In the genomic region with DNA sequence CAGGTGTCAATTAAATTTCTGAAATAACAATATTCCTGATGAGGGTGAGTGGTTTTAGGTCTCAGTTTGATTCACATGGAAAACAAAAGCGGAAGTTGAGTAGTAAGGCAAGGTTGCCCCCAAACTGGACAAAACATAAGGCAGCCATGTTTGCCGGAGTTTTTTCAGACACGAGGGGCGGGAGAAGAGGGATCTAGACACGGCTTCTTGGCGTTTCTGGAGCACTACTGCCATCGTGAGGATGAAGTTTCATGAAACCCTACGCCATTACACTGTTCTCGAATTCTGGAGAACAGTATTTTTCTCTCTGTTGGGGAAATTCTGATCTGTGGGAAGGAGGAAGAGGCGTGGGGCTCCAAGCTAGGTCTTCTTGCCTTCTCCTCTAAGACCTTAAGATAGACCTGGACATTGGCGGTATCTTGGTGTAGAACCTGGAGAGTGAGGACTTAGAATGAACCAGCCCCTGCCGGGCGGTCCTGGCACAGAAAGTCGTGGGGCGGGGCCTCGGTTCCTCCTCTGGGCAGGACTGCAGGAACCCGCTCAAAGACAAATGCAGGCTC, we compare ENCODE assay signal across 8 cellular contexts.
DNase-seq lines count a peak whose midpoint lies in the region; ATAC-seq and TF ChIP-seq lines count a peak whose summit lies in the region.
"Had no signal": no experiment of that assay in that cellular context is flagged by ENCODE, and none has a peak within 500 bp of the region (broad histone marks: within the 10 kb centered on the region; RNA-seq: fewer than 3 reads in every experiment).

No MANE protein-coding gene starts in this region.

- H3K9me2 ChIP-seq in SK-N-SH, result no peaks in the 10 kb centered on the region

- WGBS in SK-N-SH (ENCODE audit: low lambda C conversion rate), result 30% methylated on average over 13 of the region's 17 CpGs
- 92% methylated on average over 17 of the region's 17 CpGs for WGBS in right cardiac atrium
- WGBS in aorta, 2 donors, result 48 to 93% methylated on average over 17 of the region's 17 CpGs

- H3K9ac ChIP-seq in SK-N-SH, result peak overlapping the region; percentile 29; the same call in 1 of the 2 replicates

- no peaks in the 10 kb centered on the region for H4K20me1 ChIP-seq in SK-N-SH (ENCODE audit: insufficient read depth)

- peak; percentile 86 for TF ChIP-seq RAD21 in SK-N-SH (IDR thresholded peaks at IDR 0.05; ENCODE audit: low read length)

- peak; percentile 32 to 53; a peak in 2 of 4 replicates for TF ChIP-seq EP300 in SK-N-SH (IDR thresholded peaks at IDR 0.05; ENCODE audit: borderline replicate concordance in 1 of 2, low read depth in 1 of 2, low read length in 1 of 2)

- peak overlapping the region; percentile 83 for H2AFZ ChIP-seq in SK-N-SH (ENCODE audit: low read depth)

- intact Hi-C loops in right cardiac atrium (cut with DNase I), result no loop called here
- intact Hi-C loops in aorta (cut with DNase I), result no loop called here

- H3K27ac ChIP-seq in SK-N-SH (ENCODE audit: low read depth in 2 of 2, low read length in 1 of 2), result peak overlapping the region in 1 of 2 experiments; percentile 58; a peak in 2 of 4 replicates
- no peak overlapping the region for H3K27ac ChIP-seq in right cardiac atrium (ENCODE audit: low read length)
- H3K27ac ChIP-seq in aorta (ENCODE audit: low read depth in 1 of 2, low read length in 2 of 2), result no peak overlapping the region
- H3K27ac ChIP-seq: lower lobe of right lung had no signal

- H3K4me2 ChIP-seq in SK-N-SH, result peak overlapping the region; percentile 87

- H3K4me1 ChIP-seq in SK-N-SH (ENCODE audit: control insufficient read depth in 1 of 2, insufficient read depth in 2 of 2, low read depth in 1 of 2, low read length in 1 of 2) (no peaks in the 10 kb centered on the region), right cardiac atrium (ENCODE audit: control insufficient read depth, insufficient read depth, low read length) (no peaks in the 10 kb centered on the region), aorta (ENCODE audit: control insufficient read depth in 1 of 2, insufficient read depth in 2 of 2, low read length in 2 of 2) (no peaks in the 10 kb centered on the region)
- H3K4me1 ChIP-seq: lower lobe of right lung had no signal

- H3K9me3 ChIP-seq in SK-N-SH (no peaks in the 10 kb centered on the region), right cardiac atrium (ENCODE audit: control insufficient read depth, low read length) (no peaks in the 10 kb centered on the region), aorta (ENCODE audit: control insufficient read depth, low read length) (no peaks in the 10 kb centered on the region)
- H3K9me3 ChIP-seq: lower lobe of right lung had no signal

- H3K36me3 ChIP-seq in SK-N-SH (replicated peaks in 1 of 2; ENCODE audit: control insufficient read depth in 1 of 2, insufficient read depth in 2 of 2, low read length in 1 of 2), result no peaks in the 10 kb centered on the region
- H3K36me3 ChIP-seq in aorta (ENCODE audit: control insufficient read depth in 1 of 2, insufficient read depth in 2 of 2, low read length in 1 of 2), result no peaks in the 10 kb centered on the region
- H3K36me3 ChIP-seq: lower lobe of right lung had no signal

- CTCF ChIA-PET in SK-N-SH (lab: Yijun Ruan, JAX), result interaction anchor here (0.8 to 2.5 kb wide), 3 partner anchors 12 to 37 kb away, joined by 3 to 6 read pairs (median 3); no protein-coding TSS in a partner anchor

- no peaks in the 10 kb centered on the region for H3K27me3 ChIP-seq in SK-N-SH (ENCODE audit: insufficient read depth)
- H3K27me3 ChIP-seq in right cardiac atrium (ENCODE audit: control insufficient read depth, insufficient read depth), result no peaks in the 10 kb centered on the region
- no peaks in the 10 kb centered on the region for H3K27me3 ChIP-seq in aorta (ENCODE audit: control insufficient read depth in 1 of 2, insufficient read depth in 2 of 2, low read length in 1 of 2)

- POLR2A ChIA-PET in SK-N-SH (lab: Yijun Ruan, JAX), result no interaction called here

- H3K4me3 ChIP-seq in GM12875 (ENCODE audit: low read depth, low read length) (peak overlapping the region; percentile 43), SK-N-SH (ENCODE audit: low read depth in 2 of 2, low read length in 1 of 2) (peak overlapping the region; percentile 55 to 69), right cardiac atrium (ENCODE audit: low read length) (no peak overlapping the region), aorta (ENCODE audit: low read length in 2 of 2) (peak overlapping the region in 1 of 2 donors; percentile 22)
- H3K4me3 ChIP-seq: lower lobe of right lung had no signal

- no peaks in the 10 kb centered on the region for H3F3A ChIP-seq in SK-N-SH (replicated peaks; ENCODE audit: insufficient read depth)

- TF ChIP-seq CTCF in GM12875 (IDR thresholded peaks at IDR 0.05; ENCODE audit: borderline replicate concordance, insufficient read depth, low read depth, low read length) (peak; percentile 33; the same call in 1 of the 2 replicates), SK-N-SH (IDR thresholded peaks at IDR 0.05) (peak; percentile 68)

- H3K79me2 ChIP-seq in SK-N-SH (ENCODE audit: insufficient read depth), result no peaks in the 10 kb centered on the region

- ATAC-seq in HG02870 (IDR thresholded peaks at IDR 0.05; ENCODE audit: unreplicated experiment) (peak; percentile 55), right cardiac atrium (peak in 1 of 2 donors; percentile 96), aorta (ENCODE audit: low FRiP score) (peak; percentile 91), HG02610 (IDR thresholded peaks at IDR 0.05; ENCODE audit: unreplicated experiment) (no peak), HG03139 (IDR thresholded peaks at IDR 0.05; ENCODE audit: unreplicated experiment) (no peak)

- DNase-seq in SK-N-SH (peak; percentile 64), right cardiac atrium (peak; percentile 58 to 94 (median 90)), aorta (peak; percentile 93)
- DNase-seq: lower lobe of right lung had no signal

TF ChIP-seq in SK-N-SH, 30 proteins besides CTCF, POLR2A, EP300 and RAD21 (continues in another document):
- TF ChIP-seq TAF1 (IDR thresholded peaks at IDR 0.05; ENCODE audit: borderline replicate concordance, low read depth, low read length) (no peak), GABPA (IDR thresholded peaks at IDR 0.05; ENCODE audit: low read depth) (peak; percentile 24; the same call in 1 of the 2 replicates), JUND (IDR thresholded peaks at IDR 0.05) (0 out of 2 replicates have a peak, but pooled peaks have one; percentile 15), NFIC (IDR thresholded peaks at IDR 0.05; ENCODE audit: borderline replicate concordance) (no peak; the same call in 1 of the 2 replicates), MXI1 (IDR thresholded peaks at IDR 0.05; ENCODE audit: low read depth, low read length) (no peak), RFX5 (IDR thresholded peaks at IDR 0.05; ENCODE audit: low read length) (no peak), FOXJ3 (CRISPR knock-in tag; IDR thresholded peaks at IDR 0.05) (no peak), MEF2A (IDR thresholded peaks at IDR 0.05; ENCODE audit: borderline replicate concordance, low read depth) (no peak), TEAD4 (IDR thresholded peaks at IDR 0.05; ENCODE audit: borderline replicate concordance, insufficient read depth) (no peak), TCF12 (IDR thresholded peaks at IDR 0.05) (peak; percentile 40; the same call in 1 of the 2 replicates), POLR2AphosphoS5 (IDR thresholded peaks at IDR 0.05; ENCODE audit: low read depth, low read length) (no peak), RCOR1 (IDR thresholded peaks at IDR 0.05; ENCODE audit: low read length) (no peak), RXRA (IDR thresholded peaks at IDR 0.05; ENCODE audit: borderline replicate concordance, low read depth) (0 out of 2 replicates have a peak, but pooled peaks have one; percentile 18), ELF1 (IDR thresholded peaks at IDR 0.05) (peak; percentile 34; the same call in 1 of the 2 replicates)
- TF ChIP-seq, protein P1, sequence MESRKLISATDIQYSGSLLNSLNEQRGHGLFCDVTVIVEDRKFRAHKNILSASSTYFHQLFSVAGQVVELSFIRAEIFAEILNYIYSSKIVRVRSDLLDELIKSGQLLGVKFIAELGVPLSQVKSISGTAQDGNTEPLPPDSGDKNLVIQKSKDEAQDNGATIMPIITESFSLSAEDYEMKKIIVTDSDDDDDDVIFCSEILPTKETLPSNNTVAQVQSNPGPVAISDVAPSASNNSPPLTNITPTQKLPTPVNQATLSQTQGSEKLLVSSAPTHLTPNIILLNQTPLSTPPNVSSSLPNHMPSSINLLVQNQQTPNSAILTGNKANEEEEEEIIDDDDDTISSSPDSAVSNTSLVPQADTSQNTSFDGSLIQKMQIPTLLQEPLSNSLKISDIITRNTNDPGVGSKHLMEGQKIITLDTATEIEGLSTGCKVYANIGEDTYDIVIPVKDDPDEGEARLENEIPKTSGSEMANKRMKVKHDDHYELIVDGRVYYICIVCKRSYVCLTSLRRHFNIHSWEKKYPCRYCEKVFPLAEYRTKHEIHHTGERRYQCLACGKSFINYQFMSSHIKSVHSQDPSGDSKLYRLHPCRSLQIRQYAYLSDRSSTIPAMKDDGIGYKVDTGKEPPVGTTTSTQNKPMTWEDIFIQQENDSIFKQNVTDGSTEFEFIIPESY (IDR thresholded peaks at IDR 0.05; ENCODE audit: borderline replicate concordance, low read depth), result peak; percentile 86
- TF ChIP-seq, protein P2, sequence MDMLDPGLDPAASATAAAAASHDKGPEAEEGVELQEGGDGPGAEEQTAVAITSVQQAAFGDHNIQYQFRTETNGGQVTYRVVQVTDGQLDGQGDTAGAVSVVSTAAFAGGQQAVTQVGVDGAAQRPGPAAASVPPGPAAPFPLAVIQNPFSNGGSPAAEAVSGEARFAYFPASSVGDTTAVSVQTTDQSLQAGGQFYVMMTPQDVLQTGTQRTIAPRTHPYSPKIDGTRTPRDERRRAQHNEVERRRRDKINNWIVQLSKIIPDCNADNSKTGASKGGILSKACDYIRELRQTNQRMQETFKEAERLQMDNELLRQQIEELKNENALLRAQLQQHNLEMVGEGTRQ (IDR thresholded peaks at IDR 0.05; ENCODE audit: borderline replicate concordance, low read depth, low read length), result no peak
- TF ChIP-seq, protein P3, sequence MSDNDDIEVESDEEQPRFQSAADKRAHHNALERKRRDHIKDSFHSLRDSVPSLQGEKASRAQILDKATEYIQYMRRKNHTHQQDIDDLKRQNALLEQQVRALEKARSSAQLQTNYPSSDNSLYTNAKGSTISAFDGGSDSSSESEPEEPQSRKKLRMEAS (IDR thresholded peaks at IDR 0.05; ENCODE audit: low read depth), result 0 out of 2 replicates have a peak, but pooled peaks have one; percentile 38
- TF ChIP-seq, protein P4, sequence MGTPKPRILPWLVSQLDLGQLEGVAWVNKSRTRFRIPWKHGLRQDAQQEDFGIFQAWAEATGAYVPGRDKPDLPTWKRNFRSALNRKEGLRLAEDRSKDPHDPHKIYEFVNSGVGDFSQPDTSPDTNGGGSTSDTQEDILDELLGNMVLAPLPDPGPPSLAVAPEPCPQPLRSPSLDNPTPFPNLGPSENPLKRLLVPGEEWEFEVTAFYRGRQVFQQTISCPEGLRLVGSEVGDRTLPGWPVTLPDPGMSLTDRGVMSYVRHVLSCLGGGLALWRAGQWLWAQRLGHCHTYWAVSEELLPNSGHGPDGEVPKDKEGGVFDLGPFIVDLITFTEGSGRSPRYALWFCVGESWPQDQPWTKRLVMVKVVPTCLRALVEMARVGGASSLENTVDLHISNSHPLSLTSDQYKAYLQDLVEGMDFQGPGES (IDR thresholded peaks at IDR 0.05; ENCODE audit: low read depth, low read length), result no peak

Comparison
In these comparisons a context has a peak if more than half of its experiments do, and no peak if none do; other contexts are left out.
1. ATAC-seq: peak in HG02870 (single experiment) and aorta (single experiment); none in HG02610 (single experiment) and HG03139 (single experiment).
2. Peak in every context shown above with its lines, with median percentiles within 50 percentile points of each other: DNase-seq.